ENCODE assay signal across 8 cellular contexts in the genomic region with DNA sequence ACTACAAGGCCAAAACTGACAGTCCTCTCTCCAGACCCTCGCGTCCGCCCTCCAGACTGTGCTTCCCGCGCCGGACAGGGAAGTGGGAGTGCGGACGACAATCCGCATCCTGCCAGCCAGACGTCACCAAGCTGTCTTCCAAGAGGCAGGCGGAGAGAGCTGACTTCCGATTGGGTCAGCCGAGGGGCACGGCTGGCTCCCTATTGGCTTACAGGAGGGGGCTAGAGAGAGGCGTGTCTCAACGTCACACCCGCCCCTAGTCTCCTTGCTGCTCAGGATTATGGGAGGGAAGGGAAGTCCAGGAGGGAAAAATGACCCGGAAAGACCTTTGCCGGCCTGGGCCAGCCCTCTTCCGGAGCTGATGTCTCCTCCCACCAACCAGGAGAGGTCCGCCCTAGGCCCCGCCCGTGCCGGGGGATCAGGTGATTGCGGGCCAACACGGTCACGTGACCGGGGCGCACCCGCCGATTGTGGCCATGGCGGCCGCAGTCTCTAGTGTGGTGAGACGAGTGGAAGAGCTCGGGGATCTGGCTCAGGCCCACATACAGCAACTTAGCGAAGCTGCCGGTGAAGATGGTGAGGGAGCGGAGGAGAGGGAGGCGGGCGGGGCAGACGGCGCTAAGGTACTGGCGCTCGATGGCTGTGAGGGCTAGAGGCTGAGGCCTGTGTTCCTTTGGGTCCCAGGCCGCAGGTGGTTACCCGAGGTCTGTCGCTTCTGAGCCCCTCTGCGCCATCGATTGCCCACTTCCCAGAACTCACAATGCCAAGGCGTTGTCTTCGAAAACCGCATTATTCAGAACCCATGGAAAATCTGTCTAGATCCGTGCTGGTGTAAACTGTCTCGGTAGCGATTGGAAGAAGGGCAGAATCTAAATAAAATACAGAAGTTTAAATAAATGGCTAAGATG. TPM values are rescaled to one million over a fixed set of nuclear protein-coding genes. Genes with fewer than 3 reads are reported as not detected.
DNase-seq lines count a peak whose midpoint lies in the region; ATAC-seq and TF ChIP-seq lines count a peak whose summit lies in the region.

A gene with protein sequence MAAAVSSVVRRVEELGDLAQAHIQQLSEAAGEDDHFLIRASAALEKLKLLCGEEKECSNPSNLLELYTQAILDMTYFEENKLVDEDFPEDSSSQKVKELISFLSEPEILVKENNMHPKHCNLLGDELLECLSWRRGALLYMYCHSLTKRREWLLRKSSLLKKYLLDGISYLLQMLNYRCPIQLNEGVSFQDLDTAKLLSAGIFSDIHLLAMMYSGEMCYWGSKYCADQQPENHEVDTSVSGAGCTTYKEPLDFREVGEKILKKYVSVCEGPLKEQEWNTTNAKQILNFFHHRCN (plus strand): TSS at position 453 of the 908 bp plus-strand sequence. CDS start 24 bp downstream, at position 477.

- peak within 1 kb of the TSS; percentile 61 for H3K4me3 ChIP-seq in GM12864 (ENCODE audit: low read depth, low read length)
- H3K4me3 ChIP-seq in thymus (ENCODE audit: low read length), result peak within 1 kb of the TSS; percentile 85

- H3K36me3 ChIP-seq in thymus (ENCODE audit: control insufficient read depth, insufficient read depth), result no peaks in the 10 kb centered on the region

- peaks cover 8% of the 10 kb centered on the region for H3K36me3 Mint-ChIP-seq in osteocyte (ENCODE audit: unreplicated experiment)

- no peaks in the 10 kb centered on the region for H3K27me3 ChIP-seq in thymus (ENCODE audit: control insufficient read depth, insufficient read depth)

- under 1% methylated on average over 55 of the region's 55 CpGs for WGBS in thymus

- H3K4me1 Mint-ChIP-seq in osteocyte (ENCODE audit: unreplicated experiment), result peaks cover 27% of the 10 kb centered on the region

- H3K27me3 Mint-ChIP-seq in osteocyte (ENCODE audit: unreplicated experiment), result peaks cover 9% of the 10 kb centered on the region

- H3K4me1 ChIP-seq in thymus (ENCODE audit: control insufficient read depth, insufficient read depth, low read length), result peaks cover 8% of the 10 kb centered on the region

- DNase-seq in GM12864 (ENCODE audit: low read depth) (peak; percentile 98), NCI-H1417 (lab: John Stamatoyannopoulos, UW) (peak; percentile 99 to 100 (median 99)), SW 1271 (lab: John Stamatoyannopoulos, UW) (peak; percentile 99 to 100), head of caudate nucleus (peak; percentile 98 to 100 (median 99)), osteocyte (ENCODE audit: extremely low spot score, unreplicated experiment) (peak; percentile 100)
- peak; percentile 96 for DNase-seq in activated naive CD8-positive, alpha-beta T cell treated with anti-CD3 and anti-CD28 coated beads, Interleukin-2, amount 50 U/mL, for 16 hours (ENCODE audit: low read depth, low spot score)

- H3K27ac ChIP-seq in thymus (ENCODE audit: low read depth), result peak within 1 kb of the TSS; percentile 94

- peak within 1 kb of the TSS; percentile 100 for H3K4me3 Mint-ChIP-seq in osteocyte (ENCODE audit: unreplicated experiment)

- H3K9me3 Mint-ChIP-seq in osteocyte (ENCODE audit: unreplicated experiment), result no peaks in the 10 kb centered on the region

- no peak for TF ChIP-seq CTCF in GM12864 (IDR thresholded peaks at IDR 0.05; ENCODE audit: low read depth, low read length, missing control alignments)
- no peak for TF ChIP-seq CTCF in osteocyte (IDR thresholded peaks at IDR 0.05)

- peak within 1 kb of the TSS; percentile 99 for H3K27ac Mint-ChIP-seq in osteocyte (ENCODE audit: unreplicated experiment)

- no peaks in the 10 kb centered on the region for H3K9me3 ChIP-seq in thymus (ENCODE audit: control insufficient read depth)

- ATAC-seq in HG02759 (IDR thresholded peaks at IDR 0.05; ENCODE audit: unreplicated experiment), result peak; percentile 99

- intact Hi-C loops in head of caudate nucleus (cut with DNase I), result loop anchor here (2.0 kb wide), 1 partner anchor 35 kb away; no protein-coding TSS in a partner anchor

RNA-seq across cellular contexts. Expression of the gene that starts here (rescaled TPM):
- 43.6 and 44.4 TPM in 2 replicates for total RNA-seq in osteocyte
- 10.9 TPM for polyA plus RNA-seq in thymus

Comparison
In these comparisons a context has a peak if more than half of its experiments do, and no peak if none do; other contexts are left out.
1. Peak in every context shown above with its lines: DNase-seq, ATAC-seq, H3K4me3 ChIP-seq and H3K27ac ChIP-seq.